Comparison of ENCODE assay signal across 23 cellular contexts in genomic region chr16:79747688-79748087, GRCh38.
"Had no signal": no experiment of that assay in that cellular context is flagged by ENCODE, and none has a peak within 500 bp of the region (broad histone marks: within the 10 kb centered on the region; RNA-seq: fewer than 3 reads in every experiment).

No MANE protein-coding gene starts in this region.

- H3K4me1 ChIP-seq: SJCRH30 had no signal

- H3K27me3 Mint-ChIP-seq: T-cell had no signal

- H3K4me1 Mint-ChIP-seq: IgD-negative memory B cell had no signal

- H3K4me3 ChIP-seq: MG63, SJCRH30 had no signal

- H3K27ac Mint-ChIP-seq: T-cell had no signal

- H3K4me3 Mint-ChIP-seq: IgD-negative memory B cell, T-cell had no signal

- H3K9me3 ChIP-seq: MG63, SJCRH30 had no signal

- H3K36me3 Mint-ChIP-seq: IgD-negative memory B cell, T-cell had no signal

- DNase-seq: KBM-7, MG63, NCI-H1092, NCI-H1105 treated with DMSO at 0.1 percent for 48 hours, NCI-H1417 treated with DMSO at 0.1 percent for 48 hours, NCI-H146, NCI-H1694 treated with DMSO at 0.1 percent for 48 hours, NCI-H2029, NCI-H2081 treated with DMSO at 0.1 percent for 48 hours, NCI-H2171, NCI-H226, NCI-H446, NCI-H510A, NCI-H524 treated with DMSO at 0.1 percent for 48 hours, NCI-H69, NCI-H774, RPMI8226, SHP77 treated with DMSO at 0.1 percent for 48 hours, SJCRH30, T-cell had no signal

- ATAC-seq: SK-N-SH treated with all-trans-retinoic acid at 6 μM for 48 hours, T-cell had no signal

- H3K27ac ChIP-seq: HL-60, SJCRH30 had no signal

- H3K27me3 ChIP-seq: MG63, SJCRH30 had no signal

- H3K36me3 ChIP-seq: MG63, SJCRH30 had no signal
